2 cellular contexts compared by ENCODE assay signal in genomic region chr9:132071847-132072507, GRCh38.
TF ChIP-seq lines count a peak whose summit lies in the region.

No MANE protein-coding gene starts in this region.

TF ChIP-seq in HepG2, 621 proteins besides CTCF, POLR2A, EP300 and RAD21:
- TF ChIP-seq CEBPB (IDR thresholded peaks at IDR 0.05; ENCODE audit: borderline replicate concordance, low read depth, low read length) = 0 out of 2 replicates have a peak, but pooled peaks have one; percentile 38
- peak; percentile 60 for TF ChIP-seq ZNF629 (CRISPR knock-in tag; conservative IDR thresholded peaks at IDR 0.05)
- TF ChIP-seq MYNN (CRISPR knock-in tag; IDR thresholded peaks at IDR 0.05; ENCODE audit: low read depth) = no peak
TF ChIP-seq in HepG2: peak in this region for 2.

TF ChIP-seq in GM12878, 131 proteins besides CTCF, POLR2A, EP300 and RAD21:
- no peak for TF ChIP-seq MEF2B (IDR thresholded peaks at IDR 0.05; ENCODE audit: partially characterized antibody, poor library complexity, severe bottlenecking)
- TF ChIP-seq, protein P1, sequence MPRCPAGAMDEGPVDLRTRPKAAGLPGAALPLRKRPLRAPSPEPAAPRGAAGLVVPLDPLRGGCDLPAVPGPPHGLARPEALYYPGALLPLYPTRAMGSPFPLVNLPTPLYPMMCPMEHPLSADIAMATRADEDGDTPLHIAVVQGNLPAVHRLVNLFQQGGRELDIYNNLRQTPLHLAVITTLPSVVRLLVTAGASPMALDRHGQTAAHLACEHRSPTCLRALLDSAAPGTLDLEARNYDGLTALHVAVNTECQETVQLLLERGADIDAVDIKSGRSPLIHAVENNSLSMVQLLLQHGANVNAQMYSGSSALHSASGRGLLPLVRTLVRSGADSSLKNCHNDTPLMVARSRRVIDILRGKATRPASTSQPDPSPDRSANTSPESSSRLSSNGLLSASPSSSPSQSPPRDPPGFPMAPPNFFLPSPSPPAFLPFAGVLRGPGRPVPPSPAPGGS (IDR thresholded peaks at IDR 0.05; ENCODE audit: borderline replicate concordance, insufficient read depth, low read depth, low read length, poor library complexity, severe bottlenecking) = peak; percentile 87
- TF ChIP-seq, protein P2, sequence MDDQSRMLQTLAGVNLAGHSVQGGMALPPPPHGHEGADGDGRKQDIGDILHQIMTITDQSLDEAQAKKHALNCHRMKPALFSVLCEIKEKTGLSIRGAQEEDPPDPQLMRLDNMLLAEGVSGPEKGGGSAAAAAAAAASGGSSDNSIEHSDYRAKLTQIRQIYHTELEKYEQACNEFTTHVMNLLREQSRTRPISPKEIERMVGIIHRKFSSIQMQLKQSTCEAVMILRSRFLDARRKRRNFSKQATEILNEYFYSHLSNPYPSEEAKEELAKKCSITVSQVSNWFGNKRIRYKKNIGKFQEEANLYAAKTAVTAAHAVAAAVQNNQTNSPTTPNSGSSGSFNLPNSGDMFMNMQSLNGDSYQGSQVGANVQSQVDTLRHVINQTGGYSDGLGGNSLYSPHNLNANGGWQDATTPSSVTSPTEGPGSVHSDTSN (IDR thresholded peaks at IDR 0.05; ENCODE audit: insufficient replicate concordance, low read depth, low read length) = peak; percentile 18
- TF ChIP-seq ZNF622 (IDR thresholded peaks at IDR 0.05) = no peak
